ENCODE assay signal across 2 cellular contexts in genomic region chr1:243628476-243628907, GRCh38.
TF ChIP-seq lines count a peak whose summit lies in the region.

No MANE protein-coding gene starts in this region.

TF ChIP-seq in IMR-90, 13 proteins besides CTCF, POLR2A, EP300 and RAD21 (continued from another document):
- no peak for TF ChIP-seq ELK1 (IDR thresholded peaks at IDR 0.05; ENCODE audit: borderline replicate concordance, low read depth, low read length)
- no peak for TF ChIP-seq SMC3 (IDR thresholded peaks at IDR 0.05; ENCODE audit: low read depth, low read length)
- TF ChIP-seq CHD1 (IDR thresholded peaks at IDR 0.05; ENCODE audit: low read depth, low read length) = no peak

TF ChIP-seq in WTC11, 78 proteins besides CTCF, POLR2A, EP300 and RAD21 (continued from another document):
- TF ChIP-seq PRRX2 (CRISPR knock-in tag; IDR thresholded peaks at IDR 0.05) = no peak
- no peak for TF ChIP-seq ATF3 (CRISPR knock-in tag; conservative IDR thresholded peaks at IDR 0.05)
- TF ChIP-seq ATF2 (CRISPR knock-in tag; IDR thresholded peaks at IDR 0.05; ENCODE audit: borderline replicate concordance, low read depth) = no peak
- peak; percentile 68 for TF ChIP-seq GABPB1 (CRISPR knock-in tag; IDR thresholded peaks at IDR 0.05)
